In genomic region chr16:56589141-56590039, GRCh38 we compare ENCODE assay signal across 8 cellular contexts.
DNase-seq lines count a peak whose midpoint lies in the region; ATAC-seq and TF ChIP-seq lines count a peak whose summit lies in the region.

MT3 (plus strand) TSS chr16:56589528; CDS start chr16:56589591, 63 bp downstream.

- H3K4me1 ChIP-seq in iPS-20b (ENCODE audit: insufficient read depth, low read length): no peaks in the 10 kb centered on the region; the same call in 1 of the 2 replicates

- no peak within 1 kb of the TSS for H3K9ac ChIP-seq in iPS-20b (ENCODE audit: low read depth, low read length)

- TF ChIP-seq CTCF in GM20000 (IDR thresholded peaks at IDR 0.05; ENCODE audit: extremely low read depth, missing control alignments): no peak

- ATAC-seq in GM21526 (IDR thresholded peaks at IDR 0.05; ENCODE audit: low FRiP score, unreplicated experiment) (no peak), HG03039 (IDR thresholded peaks at IDR 0.05; ENCODE audit: unreplicated experiment) (no peak)

- H3K9me3 ChIP-seq in iPS-20b (ENCODE audit: insufficient read depth, low read depth, low read length): no peaks in the 10 kb centered on the region

- peaks cover 85% of the 10 kb centered on the region for H3K27me3 ChIP-seq in iPS-20b (ENCODE audit: insufficient read depth, low read length)

- H3K27ac ChIP-seq in angular gyrus (ENCODE audit: low read depth, low read length): peak within 1 kb of the TSS; percentile 99
- H3K27ac ChIP-seq in iPS-20b (ENCODE audit: low read length): no peak within 1 kb of the TSS
- no peak within 1 kb of the TSS for H3K27ac ChIP-seq in skin epidermis

- DNase-seq in DMS153 treated with DMSO at 0.1 percent for 48 hours (lab: John Stamatoyannopoulos, UW; ENCODE audit: unreplicated experiment) (peak; percentile 12), NCI-H2227 treated with DMSO at 0.1 percent for 48 hours (lab: John Stamatoyannopoulos, UW) (peak; percentile 39), GM20000 (ENCODE audit: low spot score) (no peak)

- no peaks in the 10 kb centered on the region for H3K36me3 ChIP-seq in iPS-20b (ENCODE audit: insufficient read depth, low read depth, low read length)

- H3K4me3 ChIP-seq in iPS-20b (ENCODE audit: low read length) (peak within 1 kb of the TSS; percentile 68), skin epidermis (peak within 1 kb of the TSS; percentile 2 to 40 (median 19))
